ENCODE assay signal across 15 cellular contexts in the genomic region with DNA sequence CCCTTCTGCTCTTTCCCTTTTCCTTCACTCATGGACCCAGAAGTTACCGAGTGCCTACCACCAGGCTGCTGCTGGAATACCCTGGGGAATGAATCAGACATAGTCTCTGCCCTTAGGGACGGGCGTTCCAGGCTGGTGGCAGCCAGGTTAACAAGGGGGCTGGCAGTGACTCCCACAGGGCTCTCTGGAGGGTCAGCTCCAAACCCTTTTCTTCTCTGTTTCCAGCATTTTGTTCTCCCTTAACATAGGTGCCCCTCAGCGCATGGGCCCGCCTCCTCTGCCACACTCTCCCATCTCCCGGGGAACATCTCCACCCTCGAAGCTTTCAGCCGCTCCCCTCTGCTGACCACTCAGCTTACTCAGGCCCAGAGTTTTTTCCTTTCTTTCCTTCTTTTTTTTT.
"Had no signal": no experiment of that assay in that cellular context is flagged by ENCODE, and none has a peak within 500 bp of the region (broad histone marks: within the 10 kb centered on the region; RNA-seq: fewer than 3 reads in every experiment).

No MANE protein-coding gene starts in this region.

- H3K9me3 Mint-ChIP-seq: activated B cell treated with CpG ODN at 0.5 μM for 24 hours; activated CD4-positive, alpha-beta T cell treated with anti-CD3 and anti-CD28 coated beads, Interleukin-2, amount 10 ng/mL, durations not matched to agents 24 days and 14 days; activated naive CD8-positive, alpha-beta T cell treated with anti-CD3 and anti-CD28 coated beads, Interleukin-2, amount 10 ng/mL, durations not matched to agents 7 days and 5 days; activated T-cell treated with anti-CD3 and anti-CD28 coated beads, Interleukin-2, amount 50 U/mL, for 72 hours had no signal

- H3K36me3 ChIP-seq: brain microvascular endothelial cell, neutrophil, sigmoid colon, tibial artery, uterus had no signal

- H3K27me3 ChIP-seq: brain microvascular endothelial cell, neutrophil, uterus had no signal

- H3K36me3 Mint-ChIP-seq: activated naive CD8-positive, alpha-beta T cell treated with anti-CD3 and anti-CD28 coated beads, Interleukin-2, amount 10 ng/mL, durations not matched to agents 7 days and 5 days had no signal

- DNase-seq: activated B cell treated with CpG ODN at 0.5 μM for 24 hours; activated CD4-positive, alpha-beta T cell treated with anti-CD3 and anti-CD28 coated beads, Interleukin-2, amount 10 ng/mL, durations not matched to agents 24 days and 14 days; activated CD8-positive, alpha-beta memory T cell treated with anti-CD3 and anti-CD28 coated beads, Interleukin-2, amount 50 U/mL, for 48 hours; activated gamma-delta T cell treated with Interleukin-2 at 50 U/mL for 16 hours; activated naive CD8-positive, alpha-beta T cell treated with anti-CD3 and anti-CD28 coated beads, Interleukin-2, amount 10 ng/mL, durations not matched to agents 7 days and 5 days; activated T-cell treated with anti-CD3 and anti-CD28 coated beads, Interleukin-2, amount 50 U/mL, for 72 hours; brain microvascular endothelial cell; endodermal cell; stimulated activated CD4-positive, alpha-beta T cell treated with anti-CD3 and anti-CD28 coated beads, Interleukin-1b, Interleukin-23, amount 100 ng/mL, for 48 hours; T-helper 17 cell; uterus had no signal

- H3K27ac Mint-ChIP-seq: activated B cell treated with CpG ODN at 0.5 μM for 24 hours; activated CD4-positive, alpha-beta T cell treated with anti-CD3 and anti-CD28 coated beads, Interleukin-2, amount 10 ng/mL, durations not matched to agents 24 days and 14 days; activated T-cell treated with anti-CD3 and anti-CD28 coated beads, Interleukin-2, amount 50 U/mL, for 72 hours; endodermal cell had no signal

- H2AFZ ChIP-seq: parathyroid adenoma had no signal

- H3K9me3 ChIP-seq: neutrophil, tibial artery, uterus had no signal

- H3K79me2 ChIP-seq: parathyroid adenoma had no signal

- H3K4me1 ChIP-seq: parathyroid adenoma, sigmoid colon, tibial artery, uterus had no signal

- H3K4me3 Mint-ChIP-seq: activated B cell treated with CpG ODN at 0.5 μM for 24 hours; activated CD4-positive, alpha-beta T cell treated with anti-CD3 and anti-CD28 coated beads, Interleukin-2, amount 10 ng/mL, durations not matched to agents 24 days and 14 days; activated naive CD8-positive, alpha-beta T cell treated with anti-CD3 and anti-CD28 coated beads, Interleukin-2, amount 10 ng/mL, durations not matched to agents 7 days and 5 days; activated T-cell treated with anti-CD3 and anti-CD28 coated beads, Interleukin-2, amount 50 U/mL, for 72 hours; endodermal cell; T-helper 17 cell had no signal

- H3K4me3 ChIP-seq: sigmoid colon, tibial artery, uterus had no signal

- H3K9ac ChIP-seq: parathyroid adenoma had no signal

- H3K27ac ChIP-seq: brain microvascular endothelial cell, neutrophil, parathyroid adenoma, sigmoid colon, tibial artery, uterus had no signal

- H3K27me3 Mint-ChIP-seq: activated B cell treated with CpG ODN at 0.5 μM for 24 hours had no signal

- ATAC-seq: activated T-cell treated with anti-CD3 and anti-CD28 coated beads, Interleukin-2, amount 50 U/mL, for 72 hours; T-helper 17 cell had no signal
